Comparison of ENCODE assay signal across 17 cellular contexts in genomic region chr12:868722-869121, GRCh38.
DNase-seq lines count a peak whose midpoint lies in the region; ATAC-seq, FAIRE-seq and TF ChIP-seq lines count a peak whose summit lies in the region.
"Had no signal": no experiment of that assay in that cellular context is flagged by ENCODE, and none has a peak within 500 bp of the region (broad histone marks: within the 10 kb centered on the region; RNA-seq: fewer than 3 reads in every experiment).

No MANE protein-coding gene starts in this region.

- FAIRE-seq in D721Med (lab: Jason Lieb, UNC), result no peak
- FAIRE-seq: HTR-8/SVneo, urothelium cell line had no signal

- H3K9me3 ChIP-seq in A673 (ENCODE audit: low read depth, low read length, poor library complexity, severe bottlenecking) (no peaks in the 10 kb centered on the region), T-helper 17 cell (ENCODE audit: control insufficient read depth, low read length, poor library complexity, severe bottlenecking) (no peaks in the 10 kb centered on the region)

- H3K4me1 Mint-ChIP-seq in T-helper 17 cell, result peaks cover 13% of the 10 kb centered on the region
- H3K4me1 Mint-ChIP-seq: B cell had no signal

- CTCF ChIA-PET in A673 (lab: Charles Lee), result no interaction called here

- DNase-seq in A673 (ENCODE audit: low spot score) (no peak), D721Med (ENCODE audit: insufficient read length, low spot score) (no peak), T-helper 17 cell (no peak), foreskin keratinocyte (no peak), hippocampal formation (lab: John Stamatoyannopoulos, UW) (no peak), SKM-1 (lab: John Stamatoyannopoulos, UW; ENCODE audit: unreplicated experiment) (no peak), NCI-H345 (lab: John Stamatoyannopoulos, UW) (no peak)
- DNase-seq: foreskin melanocyte; HCEC 1CT; naive thymus-derived CD4-positive, alpha-beta T cell; NCI-H2081 treated with DMSO at 0.1 percent for 48 hours; NCI-H526 treated with DMSO at 0.1 percent for 48 hours had no signal

- no peak for ATAC-seq in T-helper 17 cell
- ATAC-seq in foreskin keratinocyte, result no peak
- no peak for ATAC-seq in GM18870 (IDR thresholded peaks at IDR 0.05; ENCODE audit: unreplicated experiment)
- ATAC-seq: naive thymus-derived CD4-positive, alpha-beta T cell had no signal

- peak overlapping the region; percentile 14 for H3K27ac Mint-ChIP-seq in T-helper 17 cell
- H3K27ac Mint-ChIP-seq: B cell had no signal

- POLR2A ChIA-PET in A673 (lab: Charles Lee; ENCODE audit: low non-redundant PET), result no interaction called here

- H3K36me3 ChIP-seq in A673 (ENCODE audit: insufficient read depth, low read length, poor library complexity, severe bottlenecking), result peaks cover 31% of the 10 kb centered on the region

- peaks cover 11% of the 10 kb centered on the region for H3K36me3 Mint-ChIP-seq in T-helper 17 cell (ENCODE audit: low read depth)

- no peak overlapping the region for H3K4me3 Mint-ChIP-seq in T-helper 17 cell
- H3K4me3 Mint-ChIP-seq: activated naive CD4-positive, alpha-beta T cell treated with anti-CD3 and anti-CD28 coated beads, Interleukin-2, amount 50 U/mL, for 24 hours; B cell; naive thymus-derived CD4-positive, alpha-beta T cell had no signal

- no peak overlapping the region for H3K4me3 ChIP-seq in A673 (ENCODE audit: low read depth, low read length, poor library complexity, severe bottlenecking)

- H3K27ac ChIP-seq in A673 (ENCODE audit: low read depth, low read length, poor library complexity, severe bottlenecking) (no peak overlapping the region), foreskin keratinocyte (no peak overlapping the region)

- H3K27me3 Mint-ChIP-seq in T-helper 17 cell, result no peaks in the 10 kb centered on the region
- H3K27me3 Mint-ChIP-seq: activated naive CD4-positive, alpha-beta T cell treated with anti-CD3 and anti-CD28 coated beads, Interleukin-2, amount 50 U/mL, for 24 hours; B cell; naive thymus-derived CD4-positive, alpha-beta T cell had no signal

- no peaks in the 10 kb centered on the region for H3K27me3 ChIP-seq in A673 (replicated peaks; ENCODE audit: insufficient read depth, low read depth, low read length, poor library complexity)
- no peaks in the 10 kb centered on the region for H3K27me3 ChIP-seq in foreskin keratinocyte

- intact Hi-C loops in A673 (cut with micrococcal nuclease; ENCODE audit: unreplicated experiment), result no loop called here

- TF ChIP-seq CTCF in A673 (conservative IDR thresholded peaks at IDR 0.05; ENCODE audit: low read depth, low read length) (peak; percentile 31; the same call in 1 of the 2 replicates), D721Med (IDR thresholded peaks at IDR 0.05; ENCODE audit: insufficient read depth, missing control alignments) (peak; percentile 5), foreskin keratinocyte (conservative IDR thresholded peaks at IDR 0.05) (peak; percentile 13)

- H3K4me1 ChIP-seq in A673 (ENCODE audit: insufficient read depth, low read length, poor library complexity, severe bottlenecking), result no peaks in the 10 kb centered on the region
- peaks cover 3% of the 10 kb centered on the region for H3K4me1 ChIP-seq in foreskin keratinocyte

- no TSS peak for BruUV-seq in A673 (replicated peaks; lab: Mats Ljungman, UMichigan)
